In the genomic region with DNA sequence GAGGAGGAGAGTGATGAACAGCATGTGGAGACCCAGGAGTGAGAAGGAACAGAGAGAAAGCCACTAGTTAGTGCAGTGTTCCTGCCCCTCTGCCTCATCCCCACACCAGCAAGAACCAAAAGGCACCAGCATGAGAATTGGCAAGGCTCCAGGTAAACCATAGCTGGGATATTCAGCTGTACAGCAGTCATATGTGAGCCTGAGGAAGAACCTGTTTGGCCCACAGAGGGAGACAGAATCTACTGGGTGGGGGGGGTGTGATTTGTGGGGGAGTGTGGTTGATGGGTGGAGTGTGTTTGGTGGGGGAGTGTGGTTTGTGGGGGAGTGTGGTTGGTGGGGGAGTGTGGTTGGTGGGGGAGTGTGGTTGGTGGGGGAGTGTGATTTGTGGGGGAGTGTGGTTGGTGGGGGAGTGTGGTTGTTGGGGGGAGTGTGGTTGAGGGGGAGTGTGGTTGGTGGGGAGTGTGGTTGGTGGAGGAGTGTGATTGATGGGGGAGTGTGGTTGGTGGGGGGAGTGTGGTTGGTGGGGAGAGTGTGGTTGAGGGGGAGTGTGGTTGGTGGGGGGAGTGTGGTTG, we compare ENCODE assay signal across 1 cellular context.
TF ChIP-seq lines count a peak whose summit lies in the region.

No MANE protein-coding gene starts in this region.

TF ChIP-seq in GM23338, 12 proteins besides CTCF, POLR2A, EP300 and RAD21 (continued from another document):
- TF ChIP-seq, protein P1, sequence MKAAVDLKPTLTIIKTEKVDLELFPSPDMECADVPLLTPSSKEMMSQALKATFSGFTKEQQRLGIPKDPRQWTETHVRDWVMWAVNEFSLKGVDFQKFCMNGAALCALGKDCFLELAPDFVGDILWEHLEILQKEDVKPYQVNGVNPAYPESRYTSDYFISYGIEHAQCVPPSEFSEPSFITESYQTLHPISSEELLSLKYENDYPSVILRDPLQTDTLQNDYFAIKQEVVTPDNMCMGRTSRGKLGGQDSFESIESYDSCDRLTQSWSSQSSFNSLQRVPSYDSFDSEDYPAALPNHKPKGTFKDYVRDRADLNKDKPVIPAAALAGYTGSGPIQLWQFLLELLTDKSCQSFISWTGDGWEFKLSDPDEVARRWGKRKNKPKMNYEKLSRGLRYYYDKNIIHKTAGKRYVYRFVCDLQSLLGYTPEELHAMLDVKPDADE (IDR thresholded peaks at IDR 0.05), result no peak
- no peak for TF ChIP-seq ZNF331 (CRISPR knock-in tag; IDR thresholded peaks at IDR 0.05; ENCODE audit: low read depth)
- no peak for TF ChIP-seq JUNB (IDR thresholded peaks at IDR 0.05; ENCODE audit: unreplicated experiment)
- TF ChIP-seq POLR2AphosphoS5 (IDR thresholded peaks at IDR 0.05; ENCODE audit: low read depth), result no peak
- TF ChIP-seq, protein P2, sequence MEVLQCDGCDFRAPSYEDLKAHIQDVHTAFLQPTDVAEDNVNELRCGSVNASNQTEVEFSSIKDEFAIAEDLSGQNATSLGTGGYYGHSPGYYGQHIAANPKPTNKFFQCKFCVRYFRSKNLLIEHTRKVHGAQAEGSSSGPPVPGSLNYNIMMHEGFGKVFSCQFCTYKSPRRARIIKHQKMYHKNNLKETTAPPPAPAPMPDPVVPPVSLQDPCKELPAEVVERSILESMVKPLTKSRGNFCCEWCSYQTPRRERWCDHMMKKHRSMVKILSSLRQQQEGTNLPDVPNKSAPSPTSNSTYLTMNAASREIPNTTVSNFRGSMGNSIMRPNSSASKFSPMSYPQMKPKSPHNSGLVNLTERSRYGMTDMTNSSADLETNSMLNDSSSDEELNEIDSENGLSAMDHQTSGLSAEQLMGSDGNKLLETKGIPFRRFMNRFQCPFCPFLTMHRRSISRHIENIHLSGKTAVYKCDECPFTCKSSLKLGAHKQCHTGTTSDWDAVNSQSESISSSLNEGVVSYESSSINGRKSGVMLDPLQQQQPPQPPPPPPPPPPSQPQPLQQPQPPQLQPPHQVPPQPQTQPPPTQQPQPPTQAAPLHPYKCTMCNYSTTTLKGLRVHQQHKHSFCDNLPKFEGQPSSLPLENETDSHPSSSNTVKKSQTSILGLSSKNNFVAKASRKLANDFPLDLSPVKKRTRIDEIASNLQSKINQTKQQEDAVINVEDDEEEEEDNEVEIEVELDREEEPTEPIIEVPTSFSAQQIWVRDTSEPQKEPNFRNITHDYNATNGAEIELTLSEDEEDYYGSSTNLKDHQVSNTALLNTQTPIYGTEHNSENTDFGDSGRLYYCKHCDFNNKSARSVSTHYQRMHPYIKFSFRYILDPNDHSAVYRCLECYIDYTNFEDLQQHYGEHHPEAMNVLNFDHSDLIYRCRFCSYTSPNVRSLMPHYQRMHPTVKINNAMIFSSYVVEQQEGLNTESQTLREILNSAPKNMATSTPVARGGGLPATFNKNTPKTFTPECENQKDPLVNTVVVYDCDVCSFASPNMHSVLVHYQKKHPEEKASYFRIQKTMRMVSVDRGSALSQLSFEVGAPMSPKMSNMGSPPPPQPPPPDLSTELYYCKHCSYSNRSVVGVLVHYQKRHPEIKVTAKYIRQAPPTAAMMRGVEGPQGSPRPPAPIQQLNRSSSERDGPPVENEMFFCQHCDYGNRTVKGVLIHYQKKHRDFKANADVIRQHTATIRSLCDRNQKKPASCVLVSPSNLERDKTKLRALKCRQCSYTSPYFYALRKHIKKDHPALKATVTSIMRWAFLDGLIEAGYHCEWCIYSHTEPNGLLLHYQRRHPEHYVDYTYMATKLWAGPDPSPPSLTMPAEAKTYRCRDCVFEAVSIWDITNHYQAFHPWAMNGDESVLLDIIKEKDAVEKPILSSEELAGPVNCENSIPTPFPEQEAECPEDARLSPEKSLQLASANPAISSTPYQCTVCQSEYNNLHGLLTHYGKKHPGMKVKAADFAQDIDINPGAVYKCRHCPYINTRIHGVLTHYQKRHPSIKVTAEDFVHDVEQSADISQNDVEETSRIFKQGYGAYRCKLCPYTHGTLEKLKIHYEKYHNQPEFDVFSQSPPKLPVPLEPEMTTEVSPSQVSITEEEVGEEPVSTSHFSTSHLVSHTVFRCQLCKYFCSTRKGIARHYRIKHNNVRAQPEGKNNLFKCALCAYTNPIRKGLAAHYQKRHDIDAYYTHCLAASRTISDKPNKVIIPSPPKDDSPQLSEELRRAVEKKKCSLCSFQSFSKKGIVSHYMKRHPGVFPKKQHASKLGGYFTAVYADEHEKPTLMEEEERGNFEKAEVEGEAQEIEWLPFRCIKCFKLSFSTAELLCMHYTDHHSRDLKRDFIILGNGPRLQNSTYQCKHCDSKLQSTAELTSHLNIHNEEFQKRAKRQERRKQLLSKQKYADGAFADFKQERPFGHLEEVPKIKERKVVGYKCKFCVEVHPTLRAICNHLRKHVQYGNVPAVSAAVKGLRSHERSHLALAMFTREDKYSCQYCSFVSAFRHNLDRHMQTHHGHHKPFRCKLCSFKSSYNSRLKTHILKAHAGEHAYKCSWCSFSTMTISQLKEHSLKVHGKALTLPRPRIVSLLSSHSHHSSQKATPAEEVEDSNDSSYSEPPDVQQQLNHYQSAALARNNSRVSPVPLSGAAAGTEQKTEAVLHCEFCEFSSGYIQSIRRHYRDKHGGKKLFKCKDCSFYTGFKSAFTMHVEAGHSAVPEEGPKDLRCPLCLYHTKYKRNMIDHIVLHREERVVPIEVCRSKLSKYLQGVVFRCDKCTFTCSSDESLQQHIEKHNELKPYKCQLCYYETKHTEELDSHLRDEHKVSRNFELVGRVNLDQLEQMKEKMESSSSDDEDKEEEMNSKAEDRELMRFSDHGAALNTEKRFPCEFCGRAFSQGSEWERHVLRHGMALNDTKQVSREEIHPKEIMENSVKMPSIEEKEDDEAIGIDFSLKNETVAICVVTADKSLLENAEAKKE (CRISPR knock-in tag; IDR thresholded peaks at IDR 0.05), result no peak
- TF ChIP-seq NANOG (IDR thresholded peaks at IDR 0.05; ENCODE audit: borderline replicate concordance), result no peak
- TF ChIP-seq STAT1 (IDR thresholded peaks at IDR 0.05; ENCODE audit: unreplicated experiment), result no peak
